In genomic region chr2:33322099-33322498, GRCh38 we compare ENCODE assay signal across 11 cellular contexts.
DNase-seq lines count a peak whose midpoint lies in the region; ATAC-seq, FAIRE-seq and TF ChIP-seq lines count a peak whose summit lies in the region.
"Had no signal": no experiment of that assay in that cellular context is flagged by ENCODE, and none has a peak within 500 bp of the region (broad histone marks: within the 10 kb centered on the region; RNA-seq: fewer than 3 reads in every experiment).

No MANE protein-coding gene starts in this region.

- no peak for TF ChIP-seq CTCF in liver (IDR thresholded peaks at IDR 0.05; ENCODE audit: low read depth, low read length, missing input control)
- no peak for TF ChIP-seq CTCF in HepG2 (CRISPR knock-in tag; IDR thresholded peaks at IDR 0.05)
- no peak for TF ChIP-seq CTCF in astrocyte of the spinal cord (IDR thresholded peaks at IDR 0.05; ENCODE audit: low read depth, low read length)
- TF ChIP-seq CTCF in kidney epithelial cell (IDR thresholded peaks at IDR 0.05; ENCODE audit: insufficient read depth, low read length, poor library complexity, severe bottlenecking) = no peak
- no peak for TF ChIP-seq CTCF in tibial nerve (IDR thresholded peaks at IDR 0.05)

- no peaks in the 10 kb centered on the region for H3K79me2 ChIP-seq in HepG2 (ENCODE audit: insufficient read depth, low read length)

- no peak overlapping the region for H3K4me2 ChIP-seq in HepG2 (ENCODE audit: low read depth, low read length)

- CTCF ChIA-PET in HepG2 (lab: Yijun Ruan, JAX; ENCODE audit: low intra/inter-chr PET ratio, low total read pairs) = no interaction called here

- no peak for TF ChIP-seq RAD21 in liver (IDR thresholded peaks at IDR 0.05)
- no peak for TF ChIP-seq RAD21 in HepG2 (CRISPR knock-in tag; IDR thresholded peaks at IDR 0.05)

- H3K27me3 ChIP-seq in liver (ENCODE audit: control insufficient read depth in 4 of 4, insufficient read depth in 4 of 4, low read length in 3 of 4) (no peaks in the 10 kb centered on the region), HepG2 (ENCODE audit: control insufficient read depth in 1 of 2, insufficient read depth in 2 of 2, low read length in 2 of 2) (0 out of 5 replicates have a peak, but pooled peaks cover 0 to 3% of the 10 kb centered on the region in 2 experiments), kidney epithelial cell (ENCODE audit: control insufficient read depth, insufficient read depth, low read length) (no peaks in the 10 kb centered on the region), tibial nerve (no peaks in the 10 kb centered on the region)

- H3K4me3 ChIP-seq in liver (ENCODE audit: low read depth in 1 of 3, low read length in 3 of 3) (no peak overlapping the region), HepG2 (replicated peaks in 1 of 3; ENCODE audit: insufficient read depth in 1 of 3, low read depth in 2 of 3, low read length in 3 of 3) (no peak overlapping the region), astrocyte of the spinal cord (ENCODE audit: low read depth, low read length) (no peak overlapping the region), kidney epithelial cell (ENCODE audit: low read depth, low read length) (no peak overlapping the region), tibial nerve (no peak overlapping the region)
- H3K4me3 ChIP-seq: skin epidermis had no signal

- FAIRE-seq in HepG2 (lab: Jason Lieb, UNC) = no peak
- FAIRE-seq: keratinocyte had no signal

- POLR2A ChIA-PET in HepG2 (lab: Yijun Ruan, JAX) = no interaction called here

- H3K9ac ChIP-seq in liver (ENCODE audit: low read depth in 1 of 2, low read length in 2 of 2) (no peak overlapping the region), HepG2 (ENCODE audit: insufficient read depth, low read depth, low read length) (no peak overlapping the region)

- H3K4me1 ChIP-seq in liver (ENCODE audit: control insufficient read depth in 4 of 4, insufficient read depth in 4 of 4, low read length in 3 of 4) (no peaks in the 10 kb centered on the region), HepG2 (ENCODE audit: insufficient read depth, low read length) (no peaks in the 10 kb centered on the region), tibial nerve (peaks cover 0 to 28% (median 12%) of the 10 kb centered on the region in 4 donors)

- peaks cover 0 to 7% (median 0%) of the 10 kb centered on the region in 4 donors for H3K36me3 ChIP-seq in liver (ENCODE audit: control insufficient read depth in 4 of 4, insufficient read depth in 3 of 4, low read depth in 1 of 4, low read length in 3 of 4)
- no peaks in the 10 kb centered on the region for H3K36me3 ChIP-seq in HepG2 (replicated peaks in 1 of 2; ENCODE audit: control insufficient read depth in 1 of 2, insufficient read depth in 2 of 2, low read length in 2 of 2)
- no peaks in the 10 kb centered on the region for H3K36me3 ChIP-seq in kidney epithelial cell (ENCODE audit: control insufficient read depth, insufficient read depth, low read length)
- no peaks in the 10 kb centered on the region for H3K36me3 ChIP-seq in tibial nerve

- H4K20me1 ChIP-seq in HepG2 (ENCODE audit: insufficient read depth, low read length) = no peaks in the 10 kb centered on the region

- TF ChIP-seq POLR2A in HepG2 (IDR thresholded peaks at IDR 0.05; ENCODE audit: insufficient read depth in 1 of 2, low read depth in 2 of 2, low read length in 2 of 2) (no peak), tibial nerve (IDR thresholded peaks at IDR 0.05) (no peak)

- intact Hi-C loops in HepG2 (cut with micrococcal nuclease; ENCODE audit: unreplicated experiment) (no loop called here), posterior cingulate gyrus (cut with DNase I) (no loop called here)

- no peak overlapping the region for H2AFZ ChIP-seq in HepG2 (ENCODE audit: low read length)

- in situ Hi-C loops in HepG2 (cut with HindIII; ENCODE audit: extremely low pct_ligation_motif_present, low pct_unique_long_range_greater_than_20kb) = no loop called here
- in situ Hi-C loops in astrocyte of the spinal cord (cut with HindIII; ENCODE audit: low sequenced_read_pairs) = no loop called here

- WGBS in liver = 65% methylated on average over 3 of the region's 3 CpGs
- WGBS in HepG2 (ENCODE audit: low lambda C conversion rate) = 5% methylated on average over 3 of the region's 3 CpGs
- 2 to 13% methylated on average over 3 of the region's 3 CpGs for WGBS in tibial nerve, 2 donors

- no peak for ATAC-seq in HepG2

- no peak for TF ChIP-seq EP300 in HepG2 (IDR thresholded peaks at IDR 0.05; ENCODE audit: low read depth in 2 of 2, low read length in 2 of 2)
- TF ChIP-seq EP300 in HepG2 (CRISPR knock-in tag; IDR thresholded peaks at IDR 0.05; ENCODE audit: borderline replicate concordance) = no peak
- TF ChIP-seq EP300 in tibial nerve (IDR thresholded peaks at IDR 0.05) = peak; percentile 40 to 68

- H3K9me3 ChIP-seq in liver (ENCODE audit: control insufficient read depth in 4 of 4, low read length in 3 of 4) (no peaks in the 10 kb centered on the region), HepG2 (ENCODE audit: low read length) (no peaks in the 10 kb centered on the region), tibial nerve (no peaks in the 10 kb centered on the region)

- peak overlapping the region in 1 of 2 donors; percentile 5 for H3K27ac ChIP-seq in liver (ENCODE audit: low read depth in 1 of 2, low read length in 2 of 2)
- no peak overlapping the region for H3K27ac ChIP-seq in HepG2 (ENCODE audit: extremely low read length, insufficient read depth, low read length)
- peak overlapping the region in 1 of 4 donors; percentile 43 for H3K27ac ChIP-seq in tibial nerve

- BruUV-seq in HepG2 (replicated peaks; lab: Mats Ljungman, UMichigan) = no TSS peak

- DNase-seq in HepG2 (ENCODE audit: low spot score) = no peak
- DNase-seq in astrocyte of the spinal cord (ENCODE audit: low read depth, low spot score) = peak; percentile 35
- peak; percentile 12 for DNase-seq in kidney epithelial cell (ENCODE audit: low read depth)
- peak in 1 of 2 donors; percentile 18 for DNase-seq in tibial nerve (ENCODE audit: low spot score in 2 of 2)
- DNase-seq in posterior cingulate gyrus = no peak
- no peak for DNase-seq in cerebellar nuclear complex (lab: John Stamatoyannopoulos, UW)
- DNase-seq in stimulated activated CD4-positive, alpha-beta T cell treated with anti-CD3 and anti-CD28 coated beads, Interleukin-4, amount 100 ng/mL, for 4 hours = no peak
- DNase-seq: activated CD8-positive, alpha-beta memory T cell treated with anti-CD3 and anti-CD28 coated beads, Interleukin-2, amount 50 U/mL, for 4 hours had no signal

TF ChIP-seq in liver, 16 proteins besides CTCF, POLR2A, EP300 and RAD21:
- TF ChIP-seq RXRA (IDR thresholded peaks at IDR 0.05) (peak; percentile 38 to 64), EGR1 (IDR thresholded peaks at IDR 0.05; ENCODE audit: low read depth in 2 of 2) (no peak), NR2F2 (IDR thresholded peaks at IDR 0.05) (peak; percentile 95), REST (IDR thresholded peaks at IDR 0.05) (no peak)

TF ChIP-seq in HepG2, 621 proteins besides CTCF, POLR2A, EP300 and RAD21 (continues in another document):
- TF ChIP-seq ZEB1 (IDR thresholded peaks at IDR 0.05; ENCODE audit: insufficient replicate concordance, low read depth) (no peak), ZBTB14 (CRISPR knock-in tag; IDR thresholded peaks at IDR 0.05) (no peak), ZFP90 (CRISPR knock-in tag; IDR thresholded peaks at IDR 0.05; ENCODE audit: borderline replicate concordance) (no peak), YEATS4 (CRISPR knock-in tag; IDR thresholded peaks at IDR 0.05; ENCODE audit: borderline replicate concordance) (no peak), ZNF296 (CRISPR knock-in tag; conservative IDR thresholded peaks at IDR 0.05) (no peak), SNAPC5 (CRISPR knock-in tag; IDR thresholded peaks at IDR 0.05; ENCODE audit: borderline replicate concordance) (no peak), KDM5A (IDR thresholded peaks at IDR 0.05; ENCODE audit: borderline replicate concordance, low read length) (no peak), NPAS2 (CRISPR knock-in tag; IDR thresholded peaks at IDR 0.05; ENCODE audit: borderline replicate concordance) (no peak), ZSCAN9 (CRISPR knock-in tag; IDR thresholded peaks at IDR 0.05; ENCODE audit: borderline replicate concordance) (no peak), HMG20B (CRISPR knock-in tag; conservative IDR thresholded peaks at IDR 0.05) (no peak), NFYC (CRISPR knock-in tag; IDR thresholded peaks at IDR 0.05) (no peak), ZNF501 (CRISPR knock-in tag; IDR thresholded peaks at IDR 0.05) (no peak), ZNF710 (CRISPR knock-in tag; IDR thresholded peaks at IDR 0.05; ENCODE audit: borderline replicate concordance) (no peak)

Comparison
In these comparisons a context has a peak if more than half of its experiments do, and no peak if none do; other contexts are left out.
1. DNase-seq: peak in astrocyte of the spinal cord (single experiment) and kidney epithelial cell (single experiment); none in HepG2 (single experiment), posterior cingulate gyrus (0 of 10), cerebellar nuclear complex (0 of 2) and stimulated activated CD4-positive, alpha-beta T cell treated with anti-CD3 and anti-CD28 coated beads, Interleukin-4, amount 100 ng/mL, for 4 hours (0 of 2).